Comparison of ENCODE assay signal across 8 cellular contexts in genomic region chr5:60382761-60383160, GRCh38.
DNase-seq lines count a peak whose midpoint lies in the region; ATAC-seq, FAIRE-seq and TF ChIP-seq lines count a peak whose summit lies in the region.

No MANE protein-coding gene starts in this region.

- TF ChIP-seq CTCF in GM10266 (IDR thresholded peaks at IDR 0.05; ENCODE audit: control insufficient read depth, insufficient read depth, low read depth, missing control alignments) = peak; percentile 44
- TF ChIP-seq CTCF in WTC11 (IDR thresholded peaks at IDR 0.05) = no peak
- TF ChIP-seq CTCF in right lobe of liver (IDR thresholded peaks at IDR 0.05) = peak in 3 of 4 donors; percentile 18 to 34 (median 19)

- ATAC-seq in WTC11 = peak; percentile 30; the same call in 1 of the 2 replicates
- ATAC-seq in right lobe of liver = peak in 1 of 4 donors; percentile 30
- no peak for ATAC-seq in activated T-helper 17 cell treated with anti-CD3 and anti-CD28 coated beads, Interleukin-2, amount 50 U/mL, for 72 hours (replicated peaks)

- DNase-seq in GM10266 (ENCODE audit: extremely low spot score) (peak; percentile 32), HTR-8/SVneo (ENCODE audit: insufficient read length, low spot score) (peak; percentile 34), WTC11 (ENCODE audit: low spot score) (no peak), right lobe of liver (no peak), middle frontal gyrus (ENCODE audit: extremely low spot score, low spot score) (no peak)
- DNase-seq in activated CD8-positive, alpha-beta memory T cell treated with anti-CD3 and anti-CD28 coated beads for 24 hours = no peak
- no peak for DNase-seq in activated effector memory CD4-positive, alpha-beta T cell treated with anti-CD3 and anti-CD28 coated beads, Interleukin-2, amount 50 U/mL, for 16 hours

- CTCF ChIA-PET in WTC11 (lab: Charles Lee) = interaction anchor here (1.7 kb wide), 1 partner anchor 87 kb away, joined by 5 read pairs; no protein-coding TSS in a partner anchor

- H3K4me1 Mint-ChIP-seq in WTC11 = peaks cover 26% of the 10 kb centered on the region
- H3K4me1 Mint-ChIP-seq in activated T-helper 17 cell treated with anti-CD3 and anti-CD28 coated beads, Interleukin-2, amount 50 U/mL, for 72 hours = no peaks in the 10 kb centered on the region

- WGBS in right lobe of liver (ENCODE audit: insufficient coverage, low coverage, low lambda C conversion rate, missing lambda C conversion rate) = 30% methylated on average over 2 of the region's 2 CpGs

- intact Hi-C loops in right lobe of liver (cut with DNase I) = no loop called here

- H3K27me3 ChIP-seq in right lobe of liver = no peaks in the 10 kb centered on the region

- no peaks in the 10 kb centered on the region for H3K27me3 Mint-ChIP-seq in WTC11 (ENCODE audit: low read depth)
- no peaks in the 10 kb centered on the region for H3K27me3 Mint-ChIP-seq in activated T-helper 17 cell treated with anti-CD3 and anti-CD28 coated beads, Interleukin-2, amount 50 U/mL, for 72 hours

- H3K36me3 ChIP-seq in right lobe of liver = no peaks in the 10 kb centered on the region

- no peak overlapping the region for H3K27ac Mint-ChIP-seq in WTC11
- H3K27ac Mint-ChIP-seq in activated T-helper 17 cell treated with anti-CD3 and anti-CD28 coated beads, Interleukin-2, amount 50 U/mL, for 72 hours = no peak overlapping the region

- H3K9me3 ChIP-seq in right lobe of liver = no peaks in the 10 kb centered on the region

- POLR2A ChIA-PET in WTC11 (lab: Charles Lee) = no interaction called here

- H3K4me3 Mint-ChIP-seq in WTC11 = no peak overlapping the region
- H3K4me3 Mint-ChIP-seq in activated T-helper 17 cell treated with anti-CD3 and anti-CD28 coated beads, Interleukin-2, amount 50 U/mL, for 72 hours = no peak overlapping the region

- H3K4me1 ChIP-seq in right lobe of liver = no peaks in the 10 kb centered on the region

- no peak for TF ChIP-seq POLR2A in right lobe of liver (IDR thresholded peaks at IDR 0.05)

- H3K9me3 Mint-ChIP-seq in WTC11 = no peaks in the 10 kb centered on the region
- H3K9me3 Mint-ChIP-seq in activated T-helper 17 cell treated with anti-CD3 and anti-CD28 coated beads, Interleukin-2, amount 50 U/mL, for 72 hours = no peaks in the 10 kb centered on the region

- H3K4me3 ChIP-seq in right lobe of liver = no peak overlapping the region

- FAIRE-seq in HTR-8/SVneo (lab: Jason Lieb, UNC) = no peak

- no peaks in the 10 kb centered on the region for H3K36me3 Mint-ChIP-seq in WTC11
- no peaks in the 10 kb centered on the region for H3K36me3 Mint-ChIP-seq in activated T-helper 17 cell treated with anti-CD3 and anti-CD28 coated beads, Interleukin-2, amount 50 U/mL, for 72 hours (ENCODE audit: low read depth)

- H3K27ac ChIP-seq in right lobe of liver = no peak overlapping the region

TF ChIP-seq in WTC11, 78 proteins besides CTCF, POLR2A, EP300 and RAD21:
- TF ChIP-seq SP1 (CRISPR knock-in tag; conservative IDR thresholded peaks at IDR 0.05) (no peak), MAX (CRISPR knock-in tag; IDR thresholded peaks at IDR 0.05) (no peak), IRF2 (CRISPR knock-in tag; IDR thresholded peaks at IDR 0.05; ENCODE audit: borderline replicate concordance, low read depth) (no peak), ZBTB43 (CRISPR knock-in tag; IDR thresholded peaks at IDR 0.05) (no peak), NFE2L1 (CRISPR knock-in tag; IDR thresholded peaks at IDR 0.05) (no peak), GTF2I (CRISPR knock-in tag; conservative IDR thresholded peaks at IDR 0.05) (no peak), ZSCAN18 (CRISPR knock-in tag; IDR thresholded peaks at IDR 0.05) (no peak), GRHL2 (CRISPR knock-in tag; IDR thresholded peaks at IDR 0.05; ENCODE audit: insufficient replicate concordance, severe bottlenecking) (no peak), ZNF423 (CRISPR knock-in tag; IDR thresholded peaks at IDR 0.05) (no peak), ARID4B (CRISPR knock-in tag; IDR thresholded peaks at IDR 0.05; ENCODE audit: borderline replicate concordance) (no peak), MXD4 (CRISPR knock-in tag; IDR thresholded peaks at IDR 0.05; ENCODE audit: borderline replicate concordance) (no peak), SMAD3 (CRISPR knock-in tag; IDR thresholded peaks at IDR 0.05; ENCODE audit: borderline replicate concordance) (no peak), TP53 (CRISPR knock-in tag; IDR thresholded peaks at IDR 0.05) (no peak)
TF ChIP-seq in WTC11: peak in this region for 0.

Comparison
In these comparisons a context has a peak if more than half of its experiments do, and no peak if none do; other contexts are left out.
1. DNase-seq: peak in GM10266 (single experiment) and HTR-8/SVneo (single experiment); none in WTC11 (single experiment), right lobe of liver (0 of 3), activated CD8-positive, alpha-beta memory T cell treated with anti-CD3 and anti-CD28 coated beads for 24 hours (single experiment), activated effector memory CD4-positive, alpha-beta T cell treated with anti-CD3 and anti-CD28 coated beads, Interleukin-2, amount 50 U/mL, for 16 hours (single experiment) and middle frontal gyrus (single experiment).